In genomic region chr2:74715071-74715791, GRCh38 we compare ENCODE assay signal across 1 cellular context.
TF ChIP-seq lines count a peak whose summit lies in the region.

No MANE protein-coding gene starts in this region.

TF ChIP-seq in HepG2, 621 proteins besides CTCF, POLR2A, EP300 and RAD21 (continued from another document and continues in another):
- peak; percentile 70; the same call in 1 of the 2 replicates for TF ChIP-seq AHDC1 (CRISPR knock-in tag; IDR thresholded peaks at IDR 0.05; ENCODE audit: borderline replicate concordance)
- peak; percentile 52; the same call in 1 of the 2 replicates for TF ChIP-seq TMF1 (CRISPR knock-in tag; IDR thresholded peaks at IDR 0.05; ENCODE audit: low read depth)
- TF ChIP-seq MYC (CRISPR knock-in tag; IDR thresholded peaks at IDR 0.05; ENCODE audit: borderline replicate concordance) = peak; percentile 60; the same call in 1 of the 2 replicates
- peak; percentile 71; the same call in 1 of the 2 replicates for TF ChIP-seq PPARG (CRISPR knock-in tag; conservative IDR thresholded peaks at IDR 0.05)
- no peak for TF ChIP-seq ARID2 (CRISPR knock-in tag; IDR thresholded peaks at IDR 0.05; ENCODE audit: borderline replicate concordance)
- TF ChIP-seq XRCC5 (optimal IDR thresholded peaks at IDR 0.05; ENCODE audit: low read length) = peak; percentile 98
- TF ChIP-seq ZNF280D (CRISPR knock-in tag; IDR thresholded peaks at IDR 0.05) = no peak
- TF ChIP-seq FOXP4 (CRISPR knock-in tag; IDR thresholded peaks at IDR 0.05) = peak; percentile 67
- TF ChIP-seq ZSCAN9 (CRISPR knock-in tag; IDR thresholded peaks at IDR 0.05; ENCODE audit: borderline replicate concordance) = peak; percentile 81; the same call in 1 of the 2 replicates
- peak; percentile 40 for TF ChIP-seq MTERF4 (CRISPR knock-in tag; IDR thresholded peaks at IDR 0.05)
- TF ChIP-seq ELF4 (CRISPR knock-in tag; IDR thresholded peaks at IDR 0.05; ENCODE audit: borderline replicate concordance) = no peak
- peak; percentile 80; the same call in 1 of the 2 replicates for TF ChIP-seq ZBTB20 (CRISPR knock-in tag; IDR thresholded peaks at IDR 0.05; ENCODE audit: borderline replicate concordance, low read depth)
- peak; percentile 85; the same call in 1 of the 2 replicates for TF ChIP-seq ZBTB39 (CRISPR knock-in tag; IDR thresholded peaks at IDR 0.05)
- TF ChIP-seq JUND (CRISPR knock-in tag; IDR thresholded peaks at IDR 0.05) = 0 out of 2 replicates have a peak, but pooled peaks have one; percentile 10
- TF ChIP-seq ZNF773 (CRISPR knock-in tag; IDR thresholded peaks at IDR 0.05; ENCODE audit: borderline replicate concordance) = 0 out of 2 replicates have a peak, but pooled peaks have one; percentile 15
- peak in 1 of 2 experiments; percentile 64; a peak in 1 of 4 replicates for TF ChIP-seq KLF16 (CRISPR knock-in tag; IDR thresholded peaks at IDR 0.05)
- TF ChIP-seq ZNF598 (CRISPR knock-in tag; IDR thresholded peaks at IDR 0.05; ENCODE audit: borderline replicate concordance) = peak; percentile 80; the same call in 1 of the 2 replicates
- no peak for TF ChIP-seq NR3C1 (CRISPR knock-in tag; IDR thresholded peaks at IDR 0.05)
- TF ChIP-seq TOPORS (CRISPR knock-in tag; IDR thresholded peaks at IDR 0.05) = peak; percentile 15; the same call in 1 of the 2 replicates
- peak; percentile 47; the same call in 1 of the 2 replicates for TF ChIP-seq ZNF776 (CRISPR knock-in tag; IDR thresholded peaks at IDR 0.05)
- peak; percentile 99 for TF ChIP-seq ZNF687 (CRISPR knock-in tag; IDR thresholded peaks at IDR 0.05)
- TF ChIP-seq ZHX2 (IDR thresholded peaks at IDR 0.05; ENCODE audit: low read depth) = 0 out of 2 replicates have a peak, but pooled peaks have one; percentile 55
- 0 out of 2 replicates have a peak, but pooled peaks have one; percentile 40 for TF ChIP-seq ZHX2 (CRISPR knock-in tag; IDR thresholded peaks at IDR 0.05; ENCODE audit: borderline replicate concordance)
- no peak for TF ChIP-seq SETDB1 (CRISPR knock-in tag; IDR thresholded peaks at IDR 0.05; ENCODE audit: borderline replicate concordance)
- 0 out of 2 replicates have a peak, but pooled peaks have one; percentile 78 for TF ChIP-seq BRD4 (CRISPR knock-in tag; IDR thresholded peaks at IDR 0.05)
